ENCODE assay signal across 18 cellular contexts in the genomic region with DNA sequence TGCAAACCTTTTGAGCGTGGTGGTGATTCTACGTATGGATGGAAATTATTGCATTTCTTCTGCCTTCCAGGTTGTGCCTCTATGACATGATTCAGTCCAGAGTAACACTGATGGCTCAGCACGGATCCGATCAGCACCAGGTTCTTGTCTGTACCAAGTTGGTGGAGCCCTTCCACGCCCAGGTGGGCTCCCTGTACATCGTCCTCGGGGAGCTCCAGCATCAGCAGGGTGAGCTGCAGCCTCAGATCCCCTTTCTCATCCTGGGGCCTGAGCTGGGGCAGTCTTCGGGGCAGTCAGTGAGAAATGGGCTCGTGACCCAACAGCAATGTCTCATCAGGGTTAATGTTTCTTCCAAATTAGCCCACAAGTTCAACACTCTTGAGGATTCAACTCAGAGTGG. TPM values are rescaled to one million over a fixed set of nuclear protein-coding genes. Genes with fewer than 3 reads are reported as not detected.
DNase-seq lines count a peak whose midpoint lies in the region; ATAC-seq, FAIRE-seq and TF ChIP-seq lines count a peak whose summit lies in the region.
"Had no signal": no experiment of that assay in that cellular context is flagged by ENCODE, and none has a peak within 500 bp of the region (broad histone marks: within the 10 kb centered on the region; RNA-seq: fewer than 3 reads in every experiment).

No MANE protein-coding gene starts in this region.

- no peak overlapping the region for H3K9ac ChIP-seq in kidney (ENCODE audit: low read length in 2 of 2)

- POLR2A ChIA-PET in OCI-LY7 (lab: Charles Lee), result interaction anchor here (0.6 to 1.3 kb wide), 7 partner anchors 10 to 306 kb away, joined by 3 to 8 read pairs (median 4); no protein-coding TSS in a partner anchor

- no peak overlapping the region for H2AFZ ChIP-seq in OCI-LY7 (ENCODE audit: low read length)

- TF ChIP-seq CTCF in OCI-LY7 (conservative IDR thresholded peaks at IDR 0.05; ENCODE audit: low read length), result no peak
- TF ChIP-seq CTCF in kidney (IDR thresholded peaks at IDR 0.05; ENCODE audit: borderline replicate concordance, extremely low read depth, insufficient read depth), result no peak
- TF ChIP-seq CTCF in spleen (IDR thresholded peaks at IDR 0.05 in 8 of 11, conservative IDR thresholded peaks at IDR 0.05 in 3 of 11), result no peak

- no peaks in the 10 kb centered on the region for H3K79me2 ChIP-seq in OCI-LY7 (ENCODE audit: insufficient read depth, low read depth, low read length)

- no peaks in the 10 kb centered on the region for H4K20me1 ChIP-seq in OCI-LY7 (ENCODE audit: insufficient read depth, low read length)

- ATAC-seq in GM18868 (IDR thresholded peaks at IDR 0.05; ENCODE audit: unreplicated experiment), result no peak
- ATAC-seq in GM18517 (IDR thresholded peaks at IDR 0.05; ENCODE audit: unreplicated experiment), result no peak
- ATAC-seq: CD8-positive, alpha-beta T cell; HCT116 had no signal

- H3K9me3 ChIP-seq in OCI-LY7 (ENCODE audit: low read length), result no peaks in the 10 kb centered on the region
- no peaks in the 10 kb centered on the region for H3K9me3 ChIP-seq in kidney (ENCODE audit: control insufficient read depth in 1 of 2, low read length in 2 of 2)
- H3K9me3 ChIP-seq in spleen, result no peaks in the 10 kb centered on the region
- H3K9me3 ChIP-seq: BE2C had no signal

- DNase-seq in D341Med (ENCODE audit: low spot score), result peak; percentile 22
- no peak for DNase-seq in OCI-LY7 (ENCODE audit: low spot score)
- peak; percentile 37 for DNase-seq in kidney
- DNase-seq in spleen, result peak; percentile 62
- no peak for DNase-seq in effector CD8-positive, alpha-beta T cell (lab: John Stamatoyannopoulos, UW)
- DNase-seq: BE2C; CD8-positive, alpha-beta T cell; COR-L47; DND-41; GDM1 had no signal

- H3K27ac ChIP-seq in OCI-LY7 (ENCODE audit: low read depth, low read length, poor library complexity, severe bottlenecking) (peak overlapping the region; percentile 48), kidney (ENCODE audit: low read depth in 2 of 2, low read length in 2 of 2) (no peak overlapping the region), spleen (peak overlapping the region in 1 of 8 donors; percentile 60)
- H3K27ac ChIP-seq: C4-2B had no signal

- H3K4me3 ChIP-seq in OCI-LY7 (ENCODE audit: low read depth, low read length, poor library complexity, severe bottlenecking) (no peak overlapping the region), kidney (ENCODE audit: low read length in 2 of 2) (no peak overlapping the region), spleen (no peak overlapping the region)

- no TSS peak for BruUV-seq in OCI-LY7 (replicated peaks; lab: Mats Ljungman, UMichigan)

- no peak for TF ChIP-seq POLR2A in spleen (IDR thresholded peaks at IDR 0.05)

- CTCF ChIA-PET in OCI-LY7 (lab: Charles Lee; ENCODE audit: unreplicated experiment), result no interaction called here

- no peak overlapping the region for H3K4me2 ChIP-seq in OCI-LY7 (ENCODE audit: low read length)

- H3K4me1 ChIP-seq in OCI-LY7 (ENCODE audit: insufficient read depth, low read length, poor library complexity, severe bottlenecking) (peaks cover 11% of the 10 kb centered on the region), kidney (ENCODE audit: control insufficient read depth in 1 of 2, insufficient read depth in 1 of 2, low read depth in 1 of 2, low read length in 2 of 2) (peaks cover 0 to 3% of the 10 kb centered on the region in 2 donors), spleen (peaks cover 0 to 18% (median 8%) of the 10 kb centered on the region in 6 donors)
- H3K4me1 ChIP-seq: BE2C had no signal

- WGBS in spleen, 5 donors, result 91 to 97% (median 93%) methylated on average over 9 of the region's 9 CpGs

- no peak for FAIRE-seq in kidney (lab: Jason Lieb, UNC)
- FAIRE-seq: A204.1, GM12892 had no signal

- H3K9me2 ChIP-seq in OCI-LY7 (ENCODE audit: insufficient read depth, low read length), result no peaks in the 10 kb centered on the region

- intact Hi-C loops in OCI-LY7 (cut with micrococcal nuclease; ENCODE audit: unreplicated experiment), result no loop called here
- intact Hi-C loops in kidney (cut with DNase I), result no loop called here
- intact Hi-C loops in spleen (cut with DNase I; ENCODE audit: low total_unique reads), result no loop called here

- H3K27me3 ChIP-seq in spleen (replicated peaks in 1 of 7), result no peaks in the 10 kb centered on the region
- H3K27me3 ChIP-seq: BE2C had no signal

- H3K36me3 ChIP-seq in OCI-LY7 (ENCODE audit: insufficient read depth, low read length), result peaks cover 34% of the 10 kb centered on the region
- peaks cover 4 to 10% of the 10 kb centered on the region in 2 donors for H3K36me3 ChIP-seq in kidney (ENCODE audit: control insufficient read depth in 1 of 2, insufficient read depth in 2 of 2, low read length in 2 of 2)
- peaks cover 0 to 83% (median 13%) of the 10 kb centered on the region in 6 donors for H3K36me3 ChIP-seq in spleen

RNA-seq across cellular contexts. Expression of a gene that starts 9.3 kb away (rescaled TPM):
- 7.3 and 15.9 TPM in 2 replicates for total RNA-seq in OCI-LY7 (2014; rRNA removed; shearing (Covaris generic))
- total RNA-seq in OCI-LY7 (2022) (12.8 and 17.2 TPM in 2 replicates), kidney (7.1 TPM), spleen (10 to 100 TPM in 2 of 7 donors, 1 to 10 TPM in 5; 6.7 to 12.0 (median 7.1) TPM)
- polyA plus RNA-seq in kidney (ENCODE audit: insufficient read depth, low read depth, low replicate concordance) (7.4 TPM), spleen (10 to 100 TPM; 13.8 to 39.8 (median 31.2) TPM)

RNA-seq across cellular contexts. Expression of a gene that starts 12.4 kb away (rescaled TPM):
- 17.6 and 22.5 TPM in 2 replicates for total RNA-seq in OCI-LY7 (2014; rRNA removed; shearing (Covaris generic))
- total RNA-seq in OCI-LY7 (2022) (18.2 and 22.5 TPM in 2 replicates), kidney (21.3 TPM), spleen (10 to 100 TPM in 5 of 7 donors, 1 to 10 TPM in 2; 6.0 to 20.8 (median 13.4) TPM)
- polyA plus RNA-seq in kidney (ENCODE audit: insufficient read depth, low read depth, low replicate concordance) (40.8 TPM), spleen (10 to 100 TPM; 25.7 to 38.7 (median 34.8) TPM)

RNA-seq across cellular contexts. Expression of a gene that starts 12.4 kb away (rescaled TPM):
- 12.3 and 22.6 TPM in 2 replicates for total RNA-seq in OCI-LY7 (2014; rRNA removed; shearing (Covaris generic))
- 30.2 and 34.6 TPM in 2 replicates for total RNA-seq in OCI-LY7 (2022)
- 60.6 TPM for total RNA-seq in kidney
- polyA plus RNA-seq in kidney (ENCODE audit: insufficient read depth, low read depth, low replicate concordance), result 24.7 TPM
- 10 to 100 TPM; 36.0 to 60.2 (median 45.9) TPM for total RNA-seq in spleen
- polyA plus RNA-seq in spleen, result 1 to 10 TPM; 6.3 to 9.8 (median 6.8) TPM

RNA-seq across cellular contexts. Expression of a gene that starts 35.7 kb away (rescaled TPM):
- total RNA-seq in OCI-LY7 (2014; rRNA removed; shearing (Covaris generic)), result 5.6 and 9.9 TPM in 2 replicates
- total RNA-seq in OCI-LY7 (2022), result 5.1 and 6.9 TPM in 2 replicates
- total RNA-seq in kidney, result 23.5 TPM
- 11.1 TPM for polyA plus RNA-seq in kidney (ENCODE audit: insufficient read depth, low read depth, low replicate concordance)
- total RNA-seq in spleen, result under 1 TPM in 4 of 7 donors, not detected in 3; 0.06 to 0.56 (median 0.20) TPM
- under 1 TPM; 0.04 to 0.29 (median 0.05) TPM for polyA plus RNA-seq in spleen
- total RNA-seq: H4 had no signal
- polyA plus RNA-seq: IgD-negative memory B cell had no signal

RNA-seq across cellular contexts. Expression of a gene that starts 50.6 kb away (rescaled TPM):
- total RNA-seq in OCI-LY7 (2014; rRNA removed; shearing (Covaris generic)), result 34.6 and 38.7 TPM in 2 replicates
- total RNA-seq in OCI-LY7 (2022) (47.8 and 47.9 TPM in 2 replicates), kidney (11.5 TPM), spleen (10 to 100 TPM in 4 of 7 donors, 1 to 10 TPM in 3; 7.7 to 16.0 (median 10.3) TPM)
- polyA plus RNA-seq in kidney (ENCODE audit: insufficient read depth, low read depth, low replicate concordance) (5.7 TPM), spleen (10 to 100 TPM in 1 of 3 donors, 1 to 10 TPM in 2; 5.2 to 14.4 (median 7.3) TPM)

Comparison
In these comparisons a context has a peak if more than half of its experiments do, and no peak if none do; other contexts are left out.
1. DNase-seq: peak in D341Med (single experiment), kidney (single experiment) and spleen (single experiment); none in OCI-LY7 (single experiment) and effector CD8-positive, alpha-beta T cell (single experiment).